In genomic region chr19:54952591-54953344, GRCh38 we compare ENCODE assay signal across 13 cellular contexts. TPM values are rescaled to one million over a fixed set of nuclear protein-coding genes. Genes with fewer than 3 reads are reported as not detected.
DNase-seq lines count a peak whose midpoint lies in the region; ATAC-seq and TF ChIP-seq lines count a peak whose summit lies in the region.
"Had no signal": no experiment of that assay in that cellular context is flagged by ENCODE, and none has a peak within 500 bp of the region (broad histone marks: within the 10 kb centered on the region; RNA-seq: fewer than 3 reads in every experiment).

No MANE protein-coding gene starts in this region.

- intact Hi-C loops in sciatic nerve (cut with DNase I): no loop called here

- ATAC-seq in HG02588 (IDR thresholded peaks at IDR 0.05; ENCODE audit: unreplicated experiment) (no peak), sciatic nerve (no peak)
- ATAC-seq: activated T-cell treated with anti-CD3 and anti-CD28 coated beads, Interleukin-2, amount 50 U/mL, for 4 hours had no signal

- CTCF ChIA-PET in RWPE1 (lab: Yijun Ruan, JAX): interaction anchor here (0.6 kb wide), 1 partner anchor 406 kb away, joined by 7 read pairs; no protein-coding TSS in a partner anchor

- H3K36me3 Mint-ChIP-seq in endothelial cell (ENCODE audit: low read depth, unreplicated experiment): no peaks in the 10 kb centered on the region

- POLR2A ChIA-PET in RWPE1 (lab: Yijun Ruan, JAX; ENCODE audit: low non-redundant PET): no interaction called here

- TF ChIP-seq CTCF in RWPE1 (conservative IDR thresholded peaks at IDR 0.05; ENCODE audit: low read depth) (no peak), endothelial cell (IDR thresholded peaks at IDR 0.05; ENCODE audit: unreplicated experiment) (no peak)

- peak overlapping the region; percentile 36 for H3K27ac Mint-ChIP-seq in endothelial cell (ENCODE audit: unreplicated experiment)

- DNase-seq in HT1080 (ENCODE audit: low read depth) (peak; percentile 67), RWPE1 (ENCODE audit: low spot score) (peak; percentile 18), endothelial cell (ENCODE audit: low spot score) (no peak), retina (peak; percentile 58), COLO829 (ENCODE audit: low spot score) (no peak), sciatic nerve (ENCODE audit: low spot score) (no peak)
- DNase-seq: activated T-cell treated with anti-CD3 and anti-CD28 coated beads, Interleukin-2, amount 50 U/mL, for 4 hours; DMS79 treated with DMSO at 0.1 percent for 48 hours; foreskin fibroblast; left ventricle myocardium inferior; NCI-H748 treated with DMSO at 0.1 percent for 48 hours had no signal

- no peak overlapping the region for H3K27ac ChIP-seq in RWPE1
- H3K27ac ChIP-seq: cardiac muscle cell, left ventricle myocardium inferior had no signal

- peaks cover 1% of the 10 kb centered on the region for H3K27me3 Mint-ChIP-seq in endothelial cell (ENCODE audit: unreplicated experiment)

- H3K9me3 Mint-ChIP-seq in endothelial cell (ENCODE audit: unreplicated experiment): no peaks in the 10 kb centered on the region
- H3K9me3 Mint-ChIP-seq: activated T-cell treated with anti-CD3 and anti-CD28 coated beads, Interleukin-2, amount 50 U/mL, for 4 hours had no signal

- no peak overlapping the region for H3K4me3 Mint-ChIP-seq in endothelial cell (ENCODE audit: unreplicated experiment)
- H3K4me3 Mint-ChIP-seq: activated T-cell treated with anti-CD3 and anti-CD28 coated beads, Interleukin-2, amount 50 U/mL, for 4 hours had no signal

- H3K4me1 Mint-ChIP-seq in endothelial cell (ENCODE audit: unreplicated experiment): peaks cover 11% of the 10 kb centered on the region

RNA-seq across cellular contexts. Expression of gene NLRP7, which starts 5.4 kb away (rescaled TPM):
- total RNA-seq in HT1080 (2014; rRNA removed; shearing (Covaris generic)): not detected in 2 replicates
- polyA plus RNA-seq in HT1080 (2015; cell fraction: cytosol; rRNA removed): not detected in 2 replicates
- polyA plus RNA-seq in HT1080 (2015; cell fraction: nucleus; rRNA removed): not detected in 2 replicates
- 0.69 TPM for total RNA-seq in endothelial cell (ENCODE audit: unreplicated experiment)
- total RNA-seq in sciatic nerve: not detected
- total RNA-seq: activated T-cell treated with anti-CD3 and anti-CD28 coated beads, Interleukin-2, amount 50 U/mL, for 4 hours; left ventricle myocardium inferior had no signal

RNA-seq across cellular contexts. Expression of gene NLRP2, which starts 13.4 kb away (rescaled TPM):
- not detected in 2 replicates for total RNA-seq in HT1080 (2014; rRNA removed; shearing (Covaris generic))
- not detected in 2 replicates for polyA plus RNA-seq in HT1080 (2015; cell fraction: cytosol; rRNA removed)
- polyA plus RNA-seq in HT1080 (2015; cell fraction: nucleus; rRNA removed): 0.23 and 0.31 TPM in 2 replicates
- total RNA-seq in endothelial cell (ENCODE audit: unreplicated experiment): 0.31 TPM
- 2.1 TPM for total RNA-seq in sciatic nerve

RNA-seq across cellular contexts. Expression of gene NCR1, which starts 46.8 kb away (rescaled TPM):
- 0.43 TPM in 1 of 2 replicates, not detected in the other for total RNA-seq in HT1080 (2014; rRNA removed; shearing (Covaris generic))
- not detected in 2 replicates for polyA plus RNA-seq in HT1080 (2015; cell fraction: cytosol; rRNA removed)
- polyA plus RNA-seq in HT1080 (2015; cell fraction: nucleus; rRNA removed): not detected in 2 replicates
- total RNA-seq in endothelial cell (ENCODE audit: unreplicated experiment) (not detected), sciatic nerve (0.45 TPM)
- total RNA-seq: cardiac muscle cell had no signal
- polyA plus RNA-seq: cardiac muscle cell had no signal

Comparison
In these comparisons a context has a peak if more than half of its experiments do, and no peak if none do; other contexts are left out.
1. DNase-seq: peak in HT1080 (single experiment), RWPE1 (single experiment) and retina (single experiment); none in endothelial cell (single experiment), COLO829 (single experiment) and sciatic nerve (single experiment).